8 cellular contexts compared by ENCODE assay signal in genomic region chr17:29140051-29140582, GRCh38. TPM values are rescaled to one million over a fixed set of nuclear protein-coding genes. Genes with fewer than 3 reads are reported as not detected.
DNase-seq lines count a peak whose midpoint lies in the region; ATAC-seq and TF ChIP-seq lines count a peak whose summit lies in the region.

No MANE protein-coding gene starts in this region.

- in situ Hi-C loops in Panc1 (cut with HindIII; ENCODE audit: low pct_unique_long_range_greater_than_20kb, low sequenced_read_pairs): no loop called here

- no peaks in the 10 kb centered on the region for H3K9me3 ChIP-seq in Panc1 (ENCODE audit: control insufficient read depth, insufficient read depth, low read depth, low read length)
- no peaks in the 10 kb centered on the region for H3K9me3 ChIP-seq in neutrophil

- TF ChIP-seq CTCF in Panc1 (IDR thresholded peaks at IDR 0.05) (no peak), fibroblast of mammary gland (conservative IDR thresholded peaks at IDR 0.05; ENCODE audit: control insufficient read depth, insufficient read depth, low read depth, low read length) (no peak), neutrophil (IDR thresholded peaks at IDR 0.05) (no peak)

- BruUV-seq in Panc1 (replicated peaks; lab: Mats Ljungman, UMichigan): no TSS peak

- H3K4me3 ChIP-seq in GM08714 (ENCODE audit: low read length) (peak overlapping the region; percentile 64; the same call in 1 of the 2 replicates), Panc1 (ENCODE audit: low read depth in 2 of 2, low read length in 2 of 2) (no peak overlapping the region), fibroblast of mammary gland (ENCODE audit: control insufficient read depth, low read depth, low read length) (peak overlapping the region; percentile 49), neutrophil (ENCODE audit: low read depth in 1 of 2, low read length in 1 of 2) (peak overlapping the region; percentile 78 to 79)

- DNase-seq in Panc1 (ENCODE audit: low read depth, low spot score): no peak
- peak; percentile 90 to 91 for DNase-seq in activated T-cell treated with anti-CD3 and anti-CD28 coated beads, Interleukin-2, amount 50 U/mL, for 48 hours
- DNase-seq in fibroblast of mammary gland (ENCODE audit: low read depth): peak; percentile 69
- DNase-seq in substantia nigra (lab: John Stamatoyannopoulos, UW): peak in 46 of 49 donors; percentile 24 to 89 (median 69)

- POLR2A ChIA-PET in Panc1 (lab: Charles Lee): no interaction called here

- H3K36me3 ChIP-seq in Panc1 (ENCODE audit: control insufficient read depth, insufficient read depth, low read length) (no peaks in the 10 kb centered on the region), neutrophil (peaks cover 11% of the 10 kb centered on the region)

- no peak overlapping the region for H3K27ac ChIP-seq in Panc1 (ENCODE audit: low read length)
- peak overlapping the region; percentile 90 for H3K27ac ChIP-seq in neutrophil
- peak overlapping the region; percentile 88 for H3K27ac ChIP-seq in substantia nigra (ENCODE audit: low read depth, low read length, poor library complexity, severe bottlenecking)

- ATAC-seq in HG02763 (IDR thresholded peaks at IDR 0.05; ENCODE audit: unreplicated experiment) (peak; percentile 45), Panc1 (peak; percentile 54; the same call in 1 of the 2 replicates), GM18858 (IDR thresholded peaks at IDR 0.05; ENCODE audit: unreplicated experiment) (no peak)

- no peaks in the 10 kb centered on the region for H3K27me3 ChIP-seq in Panc1 (ENCODE audit: control insufficient read depth, insufficient read depth, low read length)
- no peaks in the 10 kb centered on the region for H3K27me3 ChIP-seq in neutrophil

- H3K4me1 ChIP-seq in Panc1 (ENCODE audit: control insufficient read depth, insufficient read depth, low read length): peaks cover 30% of the 10 kb centered on the region
- H3K4me1 ChIP-seq in neutrophil (ENCODE audit: control insufficient read depth in 1 of 2, insufficient read depth in 1 of 2, low read depth in 1 of 2, low read length in 1 of 2): peaks cover 60 to 62% of the 10 kb centered on the region in 2 experiments

- CTCF ChIA-PET in Panc1 (lab: Charles Lee): interaction anchor here (0.6 to 1.1 kb wide), 4 partner anchors 16 to 236 kb away, joined by 3 to 6 read pairs (median 6); no protein-coding TSS in a partner anchor

- intact Hi-C loops in Panc1 (cut with micrococcal nuclease; ENCODE audit: unreplicated experiment): no loop called here

RNA-seq across cellular contexts. Expression of gene MYO18A, which starts 40.1 kb away (rescaled TPM):
- 108 TPM for total RNA-seq in Panc1 (2021; ENCODE audit: unreplicated experiment)
- 94.4 TPM for polyA plus RNA-seq in Panc1 (2012; ENCODE audit: insufficient read length)

Comparison
In these comparisons a context has a peak if more than half of its experiments do, and no peak if none do; other contexts are left out.
1. H3K4me3 ChIP-seq: peak in GM08714 (single experiment), fibroblast of mammary gland (single experiment) and neutrophil (2 of 2); none in Panc1 (0 of 2).